ENCODE assay signal across 20 cellular contexts in genomic region chr6:35665573-35665972, GRCh38. TPM values are rescaled to one million over a fixed set of nuclear protein-coding genes. Genes with fewer than 3 reads are reported as not detected.
A peak's percentile ranks its signal among the peaks of the same experiment; 100 is the strongest.
DNase-seq lines count a peak whose midpoint lies in the region; ATAC-seq and TF ChIP-seq lines count a peak whose summit lies in the region.
"Had no signal": no experiment of that assay in that cellular context is flagged by ENCODE, and none has a peak within 500 bp of the region (broad histone marks: within the 10 kb centered on the region; RNA-seq: fewer than 3 reads in every experiment).

No MANE protein-coding gene starts in this region.

- no peaks in the 10 kb centered on the region for H3K27me3 ChIP-seq in gastrocnemius medialis
- H3K27me3 ChIP-seq: heart left ventricle, neutrophil, suprapubic skin, vagina had no signal

- no peaks in the 10 kb centered on the region for H3K9me3 ChIP-seq in HEK293 (ENCODE audit: control insufficient read depth, insufficient read depth, low read depth, low read length)
- no peaks in the 10 kb centered on the region for H3K9me3 ChIP-seq in gastrocnemius medialis
- H3K9me3 ChIP-seq: heart left ventricle, neutrophil, suprapubic skin, vagina had no signal

- H3K27ac ChIP-seq in HEK293 (ENCODE audit: extremely low read depth, low read depth, low read length), result no peak overlapping the region
- peak overlapping the region; percentile 55 to 83 (median 72) for H3K27ac ChIP-seq in gastrocnemius medialis
- H3K27ac ChIP-seq: neutrophil, suprapubic skin, vagina had no signal

- H3K4me1 ChIP-seq in HEK293 (ENCODE audit: control insufficient read depth, insufficient read depth, low read length) (peaks cover 11% of the 10 kb centered on the region; the same call in 1 of the 2 replicates), gastrocnemius medialis (peaks cover 82 to 84% of the 10 kb centered on the region in 2 donors)

- no peaks in the 10 kb centered on the region for H3K27me3 Mint-ChIP-seq in activated T-cell treated with anti-CD3 and anti-CD28 coated beads, Interleukin-2, amount 50 U/mL, for 4 hours (ENCODE audit: low read depth)
- H3K27me3 Mint-ChIP-seq in activated naive CD8-positive, alpha-beta T cell treated with anti-CD3 and anti-CD28 coated beads, Interleukin-2, amount 50 U/mL, for 24 hours, result no peaks in the 10 kb centered on the region

- H3K27ac Mint-ChIP-seq in activated naive CD8-positive, alpha-beta T cell treated with anti-CD3 and anti-CD28 coated beads, Interleukin-2, amount 50 U/mL, for 24 hours, result no peak overlapping the region
- H3K27ac Mint-ChIP-seq: CD14-positive monocyte had no signal

- ATAC-seq in activated T-cell treated with anti-CD3 and anti-CD28 coated beads, Interleukin-2, amount 50 U/mL, for 4 hours, result peak; percentile 61 to 69
- peak; percentile 59 for ATAC-seq in activated naive CD8-positive, alpha-beta T cell treated with anti-CD3 and anti-CD28 coated beads, Interleukin-2, amount 50 U/mL, for 24 hours
- ATAC-seq in gastrocnemius medialis (no peak), GM19035 (IDR thresholded peaks at IDR 0.05; ENCODE audit: unreplicated experiment) (no peak)
- ATAC-seq: heart left ventricle, left ventricle myocardium superior had no signal

- no peaks in the 10 kb centered on the region for H3K36me3 Mint-ChIP-seq in activated T-cell treated with anti-CD3 and anti-CD28 coated beads, Interleukin-2, amount 50 U/mL, for 4 hours (ENCODE audit: insufficient read depth)
- no peaks in the 10 kb centered on the region for H3K36me3 Mint-ChIP-seq in activated naive CD8-positive, alpha-beta T cell treated with anti-CD3 and anti-CD28 coated beads, Interleukin-2, amount 50 U/mL, for 24 hours (ENCODE audit: low read depth)

- H3K4me3 Mint-ChIP-seq in activated T-cell treated with anti-CD3 and anti-CD28 coated beads, Interleukin-2, amount 50 U/mL, for 4 hours, result no peak overlapping the region
- H3K4me3 Mint-ChIP-seq in activated naive CD8-positive, alpha-beta T cell treated with anti-CD3 and anti-CD28 coated beads, Interleukin-2, amount 50 U/mL, for 24 hours, result no peak overlapping the region
- H3K4me3 Mint-ChIP-seq: CD14-positive monocyte had no signal

- no peak for TF ChIP-seq POLR2A in gastrocnemius medialis (IDR thresholded peaks at IDR 0.05)

- H3K4me1 Mint-ChIP-seq in activated T-cell treated with anti-CD3 and anti-CD28 coated beads, Interleukin-2, amount 50 U/mL, for 4 hours (ENCODE audit: low read depth), result peaks cover 33% of the 10 kb centered on the region
- H3K4me1 Mint-ChIP-seq in activated naive CD8-positive, alpha-beta T cell treated with anti-CD3 and anti-CD28 coated beads, Interleukin-2, amount 50 U/mL, for 24 hours, result peaks cover 42% of the 10 kb centered on the region

- no peak for DNase-seq in activated T-cell treated with anti-CD3 and anti-CD28 coated beads, Interleukin-2, amount 50 U/mL, for 4 hours
- no peak for DNase-seq in activated T-cell treated with anti-CD3 and anti-CD28 coated beads for 4 hours
- DNase-seq in activated naive CD8-positive, alpha-beta T cell treated with anti-CD3 and anti-CD28 coated beads, Interleukin-2, amount 50 U/mL, for 24 hours, result no peak
- no peak for DNase-seq in gastrocnemius medialis
- DNase-seq in T1000 (lab: John Stamatoyannopoulos, UW), result no peak
- DNase-seq in stimulated activated CD4-positive, alpha-beta T cell treated with anti-CD3 and anti-CD28 coated beads, Interleukin-4, amount 100 ng/mL, for 24 hours, result no peak
- DNase-seq: activated CD8-positive, alpha-beta memory T cell treated with anti-CD3 and anti-CD28 coated beads, Interleukin-2, amount 50 U/mL, for 48 hours; activated naive CD4-positive, alpha-beta T cell treated with Interleukin-2 at 50 U/mL for 16 hours; GF-D8; heart left ventricle; left ventricle myocardium superior; NCI-H2107; NCI-H510A treated with DMSO at 0.1 percent for 48 hours; stimulated activated CD4-positive, alpha-beta T cell treated with anti-CD3 and anti-CD28 coated beads, Interleukin-12 subunit alpha, Interleukin-12 subunit beta, amount 100 ng/mL, for 4 hours had no signal

- no peaks in the 10 kb centered on the region for H3K9me3 Mint-ChIP-seq in activated T-cell treated with anti-CD3 and anti-CD28 coated beads, Interleukin-2, amount 50 U/mL, for 4 hours
- no peaks in the 10 kb centered on the region for H3K9me3 Mint-ChIP-seq in activated naive CD8-positive, alpha-beta T cell treated with anti-CD3 and anti-CD28 coated beads, Interleukin-2, amount 50 U/mL, for 24 hours
- H3K9me3 Mint-ChIP-seq: CD14-positive monocyte had no signal

- in situ Hi-C loops in gastrocnemius medialis (cut with MboI; ENCODE audit: low sequenced_read_pairs in 4 of 4), result no loop called here

- intact Hi-C loops in gastrocnemius medialis (cut with DNase I; ENCODE audit: low total_unique reads), result no loop called here

- CTCF ChIA-PET in HEK293 (lab: Yijun Ruan, JAX), result interaction anchor here (1.6 kb wide), 1 partner anchor 23 kb away, joined by 5 read pairs; no protein-coding TSS in a partner anchor

- POLR2A ChIA-PET in HEK293 (lab: Yijun Ruan, JAX), result no interaction called here

- no peak overlapping the region for H3K4me3 ChIP-seq in HEK293 (ENCODE audit: low read depth, low read length)
- H3K4me3 ChIP-seq in gastrocnemius medialis, result peak overlapping the region in 1 of 4 donors; percentile 14
- H3K4me3 ChIP-seq: heart left ventricle, suprapubic skin, vagina had no signal

- TF ChIP-seq CTCF in HEK293 (tag by site-specific recombination; IDR thresholded peaks at IDR 0.05), result no peak
- TF ChIP-seq CTCF in gastrocnemius medialis (IDR thresholded peaks at IDR 0.05 in 4 of 5, conservative IDR thresholded peaks at IDR 0.05 in 1 of 5), result no peak

- 0 out of 3 replicates have a peak, but pooled peaks cover 0 to under 1% of the 10 kb centered on the region in 2 experiments for H3K36me3 ChIP-seq in HEK293 (ENCODE audit: control insufficient read depth in 2 of 2, insufficient read depth in 1 of 2, low read length in 2 of 2)
- H3K36me3 ChIP-seq in gastrocnemius medialis, result peaks cover 0 to 14% of the 10 kb centered on the region in 2 donors
- H3K36me3 ChIP-seq: heart left ventricle, neutrophil had no signal

TF ChIP-seq in HEK293, 187 proteins besides CTCF, POLR2A, EP300 and RAD21:
- TF ChIP-seq PRDM10 (tag by site-specific recombination; IDR thresholded peaks at IDR 0.05), result peak; percentile 33; the same call in 1 of the 2 replicates
- no peak for TF ChIP-seq ZNF645 (tag by site-specific recombination; IDR thresholded peaks at IDR 0.05)
- no peak for TF ChIP-seq KLF16 (tag by site-specific recombination; IDR thresholded peaks at IDR 0.05)

RNA-seq across cellular contexts. Expression of gene FKBP5, which starts 23.1 kb away (rescaled TPM):
- total RNA-seq in activated T-cell treated with anti-CD3 and anti-CD28 coated beads, Interleukin-2, amount 50 U/mL, for 4 hours, result 10 to 100 TPM; 46.5 to 62.3 (median 59.9) TPM
- 1,000 to 10,000 TPM in 2 of 4 donors, 100 to 1,000 TPM in 2; 665 to 1,753 (median 1,205) TPM for total RNA-seq in gastrocnemius medialis

Comparison
In these comparisons a context has a peak if more than half of its experiments do, and no peak if none do; other contexts are left out.
1. ATAC-seq: peak in activated T-cell treated with anti-CD3 and anti-CD28 coated beads, Interleukin-2, amount 50 U/mL, for 4 hours (2 of 2) and activated naive CD8-positive, alpha-beta T cell treated with anti-CD3 and anti-CD28 coated beads, Interleukin-2, amount 50 U/mL, for 24 hours (single experiment); none in gastrocnemius medialis (0 of 2) and GM19035 (single experiment).
2. RNA of gene FKBP5, which starts 23.1 kb away (total RNA-seq): 665 to 1,753 TPM in gastrocnemius medialis; 46.5 to 62.3 TPM in activated T-cell treated with anti-CD3 and anti-CD28 coated beads, Interleukin-2, amount 50 U/mL, for 4 hours; every median in the first group is over 10 times any median in the second.